Comparison of ENCODE assay signal across 8 cellular contexts in genomic region chr2:64945973-64946736, GRCh38. TPM values are rescaled to one million over a fixed set of nuclear protein-coding genes. Genes with fewer than 3 reads are reported as not detected.
DNase-seq lines count a peak whose midpoint lies in the region; ATAC-seq, FAIRE-seq and TF ChIP-seq lines count a peak whose summit lies in the region.

No MANE protein-coding gene starts in this region.

- H3K36me3 ChIP-seq in smooth muscle cell (ENCODE audit: low read depth) (no peaks in the 10 kb centered on the region), MG63 (no peaks in the 10 kb centered on the region), kidney (ENCODE audit: control insufficient read depth in 1 of 2, insufficient read depth in 2 of 2, low read length in 2 of 2) (no peaks in the 10 kb centered on the region)

- H3K9me3 Mint-ChIP-seq in activated naive CD4-positive, alpha-beta T cell treated with anti-CD3 and anti-CD28 coated beads for 36 hours = no peaks in the 10 kb centered on the region

- H3K9me3 ChIP-seq in smooth muscle cell (replicated peaks; ENCODE audit: low read depth) = no peaks in the 10 kb centered on the region
- H3K9me3 ChIP-seq in MG63 = no peaks in the 10 kb centered on the region
- no peaks in the 10 kb centered on the region for H3K9me3 ChIP-seq in kidney (ENCODE audit: control insufficient read depth in 1 of 2, low read length in 2 of 2)

- no peaks in the 10 kb centered on the region for H3K79me2 ChIP-seq in smooth muscle cell (ENCODE audit: low read depth)

- H3K4me3 Mint-ChIP-seq in activated naive CD4-positive, alpha-beta T cell treated with anti-CD3 and anti-CD28 coated beads for 36 hours = peak overlapping the region; percentile 64

- CTCF ChIA-PET in activated naive CD4-positive, alpha-beta T cell treated with anti-CD3 and anti-CD28 coated beads for 36 hours (lab: Charles Lee) = interaction anchor here (0.6 to 2.1 kb wide), 5 partner anchors 18 to 363 kb away, joined by 3 to 10 read pairs (median 3); partner anchors contain the start of gene SLC1A4

- H3K4me1 ChIP-seq in smooth muscle cell (ENCODE audit: low read depth) (peaks cover 16% of the 10 kb centered on the region), kidney (ENCODE audit: control insufficient read depth in 1 of 2, insufficient read depth in 1 of 2, low read depth in 1 of 2, low read length in 2 of 2) (no peaks in the 10 kb centered on the region)

- peak; percentile 67 for ATAC-seq in GM18519 (IDR thresholded peaks at IDR 0.05; ENCODE audit: low FRiP score, unreplicated experiment)
- peak; percentile 88 for ATAC-seq in HG02870 (IDR thresholded peaks at IDR 0.05; ENCODE audit: unreplicated experiment)

- no peak for TF ChIP-seq CTCF in smooth muscle cell (IDR thresholded peaks at IDR 0.05; ENCODE audit: borderline replicate concordance, insufficient read depth, poor library complexity, severe bottlenecking)
- no peak for TF ChIP-seq CTCF in kidney (IDR thresholded peaks at IDR 0.05; ENCODE audit: borderline replicate concordance, extremely low read depth, insufficient read depth)

- H3K27ac Mint-ChIP-seq in activated naive CD4-positive, alpha-beta T cell treated with anti-CD3 and anti-CD28 coated beads for 36 hours = peak overlapping the region; percentile 81

- FAIRE-seq in kidney (lab: Jason Lieb, UNC) = no peak

- H3K4me3 ChIP-seq in smooth muscle cell (no peak overlapping the region), MG63 (no peak overlapping the region), kidney (ENCODE audit: low read length in 2 of 2) (no peak overlapping the region)

- DNase-seq in RPMI7951 (ENCODE audit: low read depth) = peak; percentile 51
- DNase-seq in activated naive CD4-positive, alpha-beta T cell treated with anti-CD3 and anti-CD28 coated beads for 36 hours = peak; percentile 84
- DNase-seq in smooth muscle cell (lab: John Stamatoyannopoulos, UW; ENCODE audit: unreplicated experiment) = no peak
- no peak for DNase-seq in MG63
- no peak for DNase-seq in DMS79 (lab: John Stamatoyannopoulos, UW)
- no peak for DNase-seq in kidney

- H3K36me3 Mint-ChIP-seq in activated naive CD4-positive, alpha-beta T cell treated with anti-CD3 and anti-CD28 coated beads for 36 hours (ENCODE audit: low read depth) = no peaks in the 10 kb centered on the region

- peak overlapping the region; percentile 3 for H3K4me2 ChIP-seq in smooth muscle cell

- H3F3A ChIP-seq in smooth muscle cell (ENCODE audit: low read depth) = no peaks in the 10 kb centered on the region

- H3K4me1 Mint-ChIP-seq in activated naive CD4-positive, alpha-beta T cell treated with anti-CD3 and anti-CD28 coated beads for 36 hours (ENCODE audit: low read depth) = peaks cover 26% of the 10 kb centered on the region

- H3K9ac ChIP-seq in smooth muscle cell (ENCODE audit: low read depth) (no peak overlapping the region), kidney (ENCODE audit: low read length in 2 of 2) (no peak overlapping the region)

- intact Hi-C loops in activated naive CD4-positive, alpha-beta T cell treated with anti-CD3 and anti-CD28 coated beads for 36 hours (cut with micrococcal nuclease) = loop anchor here (1.0 to 2.0 kb wide), 3 partner anchors 27 to 85 kb away; partner anchors contain the start of gene SLC1A4
- intact Hi-C loops in kidney (cut with DNase I) = no loop called here

- H4K20me1 ChIP-seq in smooth muscle cell (ENCODE audit: low read depth) = no peaks in the 10 kb centered on the region

- H3K27me3 Mint-ChIP-seq in activated naive CD4-positive, alpha-beta T cell treated with anti-CD3 and anti-CD28 coated beads for 36 hours (ENCODE audit: low read depth) = no peaks in the 10 kb centered on the region

- H2AFZ ChIP-seq in smooth muscle cell (ENCODE audit: low read depth) = peak overlapping the region; percentile 57

- H3K27me3 ChIP-seq in smooth muscle cell (ENCODE audit: low read depth) (no peaks in the 10 kb centered on the region), MG63 (no peaks in the 10 kb centered on the region)

- no peak overlapping the region for H3K27ac ChIP-seq in smooth muscle cell (ENCODE audit: low read depth)
- H3K27ac ChIP-seq in kidney (ENCODE audit: low read depth in 2 of 2, low read length in 2 of 2) = no peak overlapping the region

- WGBS in smooth muscle cell (ENCODE audit: low lambda C conversion rate) = 60% methylated on average over 14 of the region's 14 CpGs

RNA-seq across cellular contexts. Expression of gene SLC1A4, which starts 43.0 kb away (rescaled TPM):
- total RNA-seq in RPMI7951 (2014; rRNA removed; shearing (Covaris generic)) = 17.0 and 17.1 TPM in 2 replicates
- 1 to 10 TPM; 8.3 to 8.7 TPM for total RNA-seq in activated naive CD4-positive, alpha-beta T cell treated with anti-CD3 and anti-CD28 coated beads for 36 hours
- total RNA-seq in smooth muscle cell (11.9 and 14.2 TPM in 2 replicates), kidney (10.6 TPM)
- polyA plus RNA-seq in smooth muscle cell (13.8 and 16.9 TPM in 2 replicates), kidney (ENCODE audit: insufficient read depth, low read depth, low replicate concordance) (2.1 TPM)
- 18.6 and 21.1 TPM in 2 replicates for total RNA-seq in MG63 (2014; rRNA removed; shearing (Covaris generic); ENCODE audit: low replicate concordance)

Comparison
In these comparisons a context has a peak if more than half of its experiments do, and no peak if none do; other contexts are left out.
1. DNase-seq: peak in RPMI7951 (single experiment) and activated naive CD4-positive, alpha-beta T cell treated with anti-CD3 and anti-CD28 coated beads for 36 hours (single experiment); none in smooth muscle cell (single experiment), MG63 (single experiment), DMS79 (single experiment) and kidney (single experiment).